In genomic region chr10:46002916-46003693, GRCh38 we compare ENCODE assay signal across 1 cellular context.
TF ChIP-seq lines count a peak whose summit lies in the region.

No MANE protein-coding gene starts in this region.

TF ChIP-seq in endothelial cell of umbilical vein, 7 proteins besides CTCF, POLR2A, EP300 and RAD21:
- TF ChIP-seq FOS (IDR thresholded peaks at IDR 0.05; ENCODE audit: borderline replicate concordance, insufficient read depth, low read length) (no peak), GATA2 (IDR thresholded peaks at IDR 0.05; ENCODE audit: insufficient read depth, insufficient read length, low read depth, low read length) (no peak), POLR2AphosphoS5 (IDR thresholded peaks at IDR 0.05; ENCODE audit: insufficient read depth, low read depth, low read length) (no peak), JUN (IDR thresholded peaks at IDR 0.05; ENCODE audit: borderline replicate concordance, insufficient read depth, insufficient read length, low read depth) (no peak), MAX (IDR thresholded peaks at IDR 0.05; ENCODE audit: insufficient read depth, insufficient read length) (no peak)
